8 cellular contexts compared by ENCODE assay signal in the genomic region with DNA sequence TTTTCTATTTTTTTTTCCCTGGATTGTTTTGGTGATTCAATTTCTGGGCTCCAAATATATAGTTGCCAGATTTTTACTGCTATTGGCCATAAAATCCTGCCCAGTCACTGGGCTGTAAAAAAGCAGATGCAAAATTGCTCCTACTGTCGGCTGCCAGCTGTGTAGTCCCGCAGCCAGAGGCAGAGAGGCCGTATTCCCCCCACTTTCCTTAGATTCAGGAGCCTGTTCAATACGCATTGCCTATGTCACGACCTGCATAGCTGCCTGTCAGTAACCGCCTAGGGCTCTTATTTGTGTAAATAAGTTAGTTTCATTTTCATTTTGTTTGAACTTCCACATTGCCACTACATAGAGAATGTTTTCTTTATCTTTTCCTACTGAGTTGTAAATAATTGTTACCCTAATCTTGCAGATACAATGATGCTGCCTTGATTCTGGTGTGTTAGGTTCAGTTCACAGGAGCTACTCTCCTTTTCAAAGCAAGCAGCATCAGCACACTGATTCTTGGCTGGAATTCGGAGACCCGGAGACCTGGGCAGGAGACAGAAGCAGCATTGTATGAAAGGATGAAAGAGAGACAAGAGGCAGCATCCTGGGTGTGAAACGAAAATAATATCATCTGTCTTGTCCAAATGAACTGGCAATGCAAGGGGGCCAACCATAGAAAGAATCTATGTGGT. TPM values are rescaled to one million over a fixed set of nuclear protein-coding genes. Genes with fewer than 3 reads are reported as not detected.
A peak's percentile ranks its signal among the peaks of the same experiment; 100 is the strongest.
DNase-seq lines count a peak whose midpoint lies in the region; ATAC-seq, FAIRE-seq and TF ChIP-seq lines count a peak whose summit lies in the region.

No MANE protein-coding gene starts in this region.

- H3K18ac ChIP-seq in H1 (ENCODE audit: extremely low read depth, low read length): no peak overlapping the region

- no peak overlapping the region for H2BK120ac ChIP-seq in H1 (replicated peaks; ENCODE audit: low read depth, low read length)

- H3K4me3 ChIP-seq in A673 (ENCODE audit: low read depth, low read length, poor library complexity, severe bottlenecking): peak overlapping the region; percentile 13
- H3K4me3 ChIP-seq in Peyer's patch: peak overlapping the region; percentile 15 to 51 (median 33)
- no peak overlapping the region for H3K4me3 ChIP-seq in H1 (ENCODE audit: extremely low read depth in 1 of 4, insufficient read depth in 2 of 4, low read depth in 3 of 4, low read length in 4 of 4)
- peak overlapping the region in 1 of 2 donors; percentile 2 for H3K4me3 ChIP-seq in testis

- no peak overlapping the region for H4K5ac ChIP-seq in H1 (ENCODE audit: insufficient read length, low read depth, low read length)

- no peaks in the 10 kb centered on the region for H3K36me3 Mint-ChIP-seq in naive B cell

- H3K4me1 Mint-ChIP-seq in naive B cell: peaks cover 12 to 23% (median 17%) of the 10 kb centered on the region in 3 donors

- CTCF ChIA-PET in A673 (lab: Charles Lee) (no interaction called here), H1 (lab: Charles Lee; ENCODE audit: partially characterized antibody) (interaction anchor here (1.0 kb wide), 1 partner anchor 74 kb away, joined by 3 read pairs; no protein-coding TSS in a partner anchor)

- no peak overlapping the region for H2BK5ac ChIP-seq in H1 (ENCODE audit: low read depth, low read length)

- no TSS peak for BruUV-seq in A673 (replicated peaks; lab: Mats Ljungman, UMichigan)

- no peak overlapping the region for H3K9ac ChIP-seq in H1 (replicated peaks in 1 of 4; ENCODE audit: extremely low read depth in 1 of 4, low read depth in 3 of 4, low read length in 3 of 4)

- TF ChIP-seq CTCF in A673 (conservative IDR thresholded peaks at IDR 0.05; ENCODE audit: low read depth, low read length): no peak
- TF ChIP-seq CTCF in Peyer's patch (IDR thresholded peaks at IDR 0.05): no peak
- no peak for TF ChIP-seq CTCF in H1 (IDR thresholded peaks at IDR 0.05; ENCODE audit: control extremely low read depth in 1 of 3, insufficient read depth in 1 of 3, low read depth in 1 of 3, low read length in 3 of 3)
- TF ChIP-seq CTCF in testis (IDR thresholded peaks at IDR 0.05): no peak

- DNase-seq in A673 (ENCODE audit: low spot score): no peak
- peak; percentile 26 for DNase-seq in GM12892 (ENCODE audit: insufficient read length)
- no peak for DNase-seq in Peyer's patch
- DNase-seq in H1 (ENCODE audit: low read depth in 1 of 2, low spot score in 2 of 2): no peak
- DNase-seq in naive B cell: peak; percentile 14
- DNase-seq in testis: no peak
- no peak for DNase-seq in occipital lobe (lab: John Stamatoyannopoulos, UW)

- no peaks in the 10 kb centered on the region for H3K79me1 ChIP-seq in H1 (ENCODE audit: low read depth, low read length)

- H2BK15ac ChIP-seq in H1 (ENCODE audit: low read length): no peak overlapping the region

- H4K91ac ChIP-seq in H1 (replicated peaks; ENCODE audit: insufficient read length, low read length): no peak overlapping the region

- H3K27me3 Mint-ChIP-seq in naive B cell: no peaks in the 10 kb centered on the region

- H3K56ac ChIP-seq in H1 (replicated peaks; ENCODE audit: insufficient read length, low read depth, low read length): no peak overlapping the region

- H3K27ac ChIP-seq in A673 (ENCODE audit: low read depth, low read length, poor library complexity, severe bottlenecking) (no peak overlapping the region), Peyer's patch (peak overlapping the region in 1 of 4 donors; percentile 50), H1 (ENCODE audit: low read depth, low read length) (no peak overlapping the region), testis (no peak overlapping the region)

- no peaks in the 10 kb centered on the region for H3K79me2 ChIP-seq in H1 (ENCODE audit: control insufficient read depth in 1 of 2, insufficient read depth in 2 of 2, low read length in 2 of 2)

- H3K23ac ChIP-seq in H1 (ENCODE audit: insufficient read length): no peak overlapping the region

- peak; percentile 68 for FAIRE-seq in GM12892 (lab: Jason Lieb, UNC)
- no peak for FAIRE-seq in H1 (lab: Jason Lieb, UNC)

- H3K9me3 Mint-ChIP-seq in naive B cell: peaks cover 0 to 9% (median 0%) of the 10 kb centered on the region in 7 donors

- peak overlapping the region in 5 of 6 donors; percentile 18 to 92 (median 73) for H3K27ac Mint-ChIP-seq in naive B cell

- no peak overlapping the region for H4K8ac ChIP-seq in H1 (ENCODE audit: extremely low read depth, insufficient read depth, low read length)

- H4K20me1 ChIP-seq in H1 (replicated peaks in 1 of 2; ENCODE audit: control insufficient read depth in 1 of 2, insufficient read depth in 2 of 2, low read length in 2 of 2): no peaks in the 10 kb centered on the region

- no peak overlapping the region for H3K4me2 ChIP-seq in H1 (ENCODE audit: insufficient read depth in 1 of 2, low read depth in 2 of 2, low read length in 2 of 2)

- WGBS in H1 (ENCODE audit: extremely low coverage in 1 of 2, insufficient coverage in 1 of 2, insufficient read length in 1 of 2, insufficient replicate concordance in 2 of 2, low coverage in 1 of 2, low lambda C conversion rate in 2 of 2, missing lambda C conversion rate in 1 of 2), 2 experiments: 72% methylated on average over 9 of the region's 9 CpGs; no CpG with 5 or more reads in 1 of the 2 experiments
- WGBS in testis, 2 donors: 22 to 44% methylated on average over 9 of the region's 9 CpGs

- peak overlapping the region; percentile 27; the same call in 1 of the 2 replicates for H2AFZ ChIP-seq in H1 (ENCODE audit: low read length)

- H2BK20ac ChIP-seq in H1 (ENCODE audit: low read length): no peak overlapping the region

- TF ChIP-seq RAD21 in H1 (IDR thresholded peaks at IDR 0.05 in 1 of 2, conservative IDR thresholded peaks at IDR 0.05 in 1 of 2; ENCODE audit: low read depth in 2 of 2, low read length in 2 of 2): no peak

- POLR2A ChIA-PET in A673 (lab: Charles Lee; ENCODE audit: low non-redundant PET) (no interaction called here), H1 (lab: Charles Lee; ENCODE audit: partially characterized antibody) (no interaction called here)

- no peaks in the 10 kb centered on the region for H3K9me3 ChIP-seq in A673 (ENCODE audit: low read depth, low read length, poor library complexity, severe bottlenecking)
- H3K9me3 ChIP-seq in Peyer's patch: no peaks in the 10 kb centered on the region
- peaks cover 7 to 16% of the 10 kb centered on the region in 2 experiments; a peak in 1 of 4 replicates for H3K9me3 ChIP-seq in H1 (ENCODE audit: insufficient read depth in 2 of 2, low read depth in 1 of 2, low read length in 1 of 2)
- no peaks in the 10 kb centered on the region for H3K9me3 ChIP-seq in testis

- no peaks in the 10 kb centered on the region for H3K4me1 ChIP-seq in A673 (ENCODE audit: insufficient read depth, low read length, poor library complexity, severe bottlenecking)
- H3K4me1 ChIP-seq in Peyer's patch: peaks cover 0 to 5% (median 2%) of the 10 kb centered on the region in 4 donors
- H3K4me1 ChIP-seq in H1 (replicated peaks in 1 of 4; ENCODE audit: control insufficient read depth in 3 of 4, insufficient read depth in 4 of 4, low read length in 3 of 4): no peaks in the 10 kb centered on the region
- peaks cover 8% of the 10 kb centered on the region for H3K4me1 ChIP-seq in testis

- intact Hi-C loops in A673 (cut with micrococcal nuclease; ENCODE audit: unreplicated experiment) (no loop called here), testis (cut with DNase I; ENCODE audit: low total_unique reads) (no loop called here)

- H3K23me2 ChIP-seq in H1 (ENCODE audit: low read depth, low read length): no peaks in the 10 kb centered on the region

- no peak for TF ChIP-seq POLR2A in GM12892 (IDR thresholded peaks at IDR 0.05; ENCODE audit: low read depth, low read length)
- no peak for TF ChIP-seq POLR2A in Peyer's patch (IDR thresholded peaks at IDR 0.05)
- TF ChIP-seq POLR2A in H1 (IDR thresholded peaks at IDR 0.05; ENCODE audit: control extremely low read depth in 1 of 2, low read depth in 2 of 2, low read length in 2 of 2): no peak
- TF ChIP-seq POLR2A in testis (IDR thresholded peaks at IDR 0.05): no peak

- H2AK5ac ChIP-seq in H1 (ENCODE audit: low read depth, low read length): no peak overlapping the region

- no peak for TF ChIP-seq EP300 in H1 (IDR thresholded peaks at IDR 0.05; ENCODE audit: borderline replicate concordance in 1 of 2, low read depth in 2 of 2, low read length in 2 of 2)

- H3K27me3 ChIP-seq in A673 (replicated peaks; ENCODE audit: insufficient read depth, low read depth, low read length, poor library complexity) (no peaks in the 10 kb centered on the region), Peyer's patch (no peaks in the 10 kb centered on the region), H1 (replicated peaks in 1 of 4; ENCODE audit: control insufficient read depth in 3 of 4, extremely low read depth in 1 of 4, insufficient read depth in 3 of 4, low read length in 3 of 4) (no peaks in the 10 kb centered on the region), testis (no peaks in the 10 kb centered on the region)

- peak overlapping the region; percentile 72 to 93 (median 84) for H3K4me3 Mint-ChIP-seq in naive B cell

- H3K4ac ChIP-seq in H1 (replicated peaks; ENCODE audit: insufficient read length, low read depth, low read length): no peak overlapping the region

- no peak overlapping the region for H3K14ac ChIP-seq in H1 (ENCODE audit: insufficient read length)

- H2BK12ac ChIP-seq in H1 (ENCODE audit: low read depth, low read length): no peak overlapping the region

- H3K36me3 ChIP-seq in A673 (ENCODE audit: insufficient read depth, low read length, poor library complexity, severe bottlenecking) (no peaks in the 10 kb centered on the region), Peyer's patch (no peaks in the 10 kb centered on the region), H1 (ENCODE audit: control insufficient read depth in 2 of 4, insufficient read depth in 4 of 4, low read length in 3 of 4) (no peaks in the 10 kb centered on the region), testis (ENCODE audit: low read depth, missing control alignments) (no peaks in the 10 kb centered on the region)

- ATAC-seq in HG02970 (IDR thresholded peaks at IDR 0.05; ENCODE audit: low FRiP score, unreplicated experiment): peak; percentile 67
- ATAC-seq in naive B cell (ENCODE audit: low read depth in 2 of 2): peak; percentile 79 to 85

RNA-seq across cellular contexts. Expression of a gene that starts 46.0 kb away (rescaled TPM):
- total RNA-seq in A673 (2021) (1.5 and 1.7 TPM in 2 replicates), Peyer's patch (10 to 100 TPM in 1 of 4 donors, 1 to 10 TPM in 3; 3.0 to 37.1 (median 4.6) TPM), testis (10 to 100 TPM; 14.9 to 16.0 TPM), occipital lobe (48.5 TPM)
- polyA plus RNA-seq in GM12892 (2012; ENCODE audit: missing spikeins): 4.7 TPM
- 31.9 and 34.5 TPM in 2 replicates for total RNA-seq in H1 (2021; fragmentation: NEBNext Ultra II Directional; extraction: Animal tissue kit (Norgen Biotek cat#: 25700))
- polyA plus RNA-seq in H1 (2011; rRNA removed) (9.5 and 13.5 TPM in 2 replicates), naive B cell (ENCODE audit: low read depth in 6 of 6) (1 to 10 TPM; 2.8 to 7.2 (median 5.2) TPM), testis (ENCODE audit: insufficient read depth, low read depth, low replicate concordance) (14.9 TPM)
- polyA plus RNA-seq in H1 (2011; cell fraction: cytosol; rRNA removed): 14.5 TPM
- polyA plus RNA-seq in H1 (2011; cell fraction: nucleus; rRNA removed): 11.0 TPM
- polyA plus RNA-seq in H1 (2012, experiment 1 of 2): 19.6 to 25.7 TPM (median 21.6 TPM) in 4 replicates
- 14.0 TPM for polyA plus RNA-seq in H1 (2012, experiment 2 of 2)
- 36.2 TPM for polyA plus RNA-seq in H1 (2013, experiment 1 of 2)
- polyA plus RNA-seq in H1 (2013, experiment 2 of 2): 38.7 TPM
- polyA minus RNA-seq in H1 (2011; rRNA and poly(A)+ RNA removed): 16.8 and 20.8 TPM in 2 replicates
- 17.0 TPM for polyA minus RNA-seq in H1 (2011; cell fraction: cytosol; rRNA and poly(A)+ RNA removed)
- polyA minus RNA-seq in H1 (2011; cell fraction: nucleus; rRNA and poly(A)+ RNA removed): 28.7 TPM

Comparison
In these comparisons a context has a peak if more than half of its experiments do, and no peak if none do; other contexts are left out.
1. DNase-seq: peak in GM12892 (single experiment) and naive B cell (single experiment); none in A673 (single experiment), Peyer's patch (0 of 3), H1 (0 of 2), testis (single experiment) and occipital lobe (single experiment).
2. H3K4me3 ChIP-seq: peak in A673 (single experiment) and Peyer's patch (4 of 4); none in H1 (0 of 4).